In genomic region chr3:71129611-71130515, GRCh38 we compare ENCODE assay signal across 8 cellular contexts.
DNase-seq lines count a peak whose midpoint lies in the region; ATAC-seq and TF ChIP-seq lines count a peak whose summit lies in the region.

No MANE protein-coding gene starts in this region.

- POLR2A ChIA-PET in SK-N-SH (lab: Yijun Ruan, JAX) = no interaction called here

- H3K27me3 ChIP-seq in SK-N-SH (ENCODE audit: insufficient read depth) (no peaks in the 10 kb centered on the region), duodenal mucosa (ENCODE audit: control insufficient read depth in 1 of 2, insufficient read depth in 2 of 2, low read length in 2 of 2) (no peaks in the 10 kb centered on the region), uterus (no peaks in the 10 kb centered on the region)

- TF ChIP-seq RAD21 in SK-N-SH (IDR thresholded peaks at IDR 0.05; ENCODE audit: low read length) = no peak

- intact Hi-C loops in uterus (cut with DNase I; ENCODE audit: low total_unique reads) = no loop called here

- peak overlapping the region; percentile 44; the same call in 1 of the 2 replicates for H2AFZ ChIP-seq in SK-N-SH (ENCODE audit: low read depth)

- CTCF ChIA-PET in SK-N-SH (lab: Yijun Ruan, JAX) = no interaction called here

- no peak for TF ChIP-seq POLR2A in uterus (IDR thresholded peaks at IDR 0.05)

- H3K27ac ChIP-seq in SK-N-SH (ENCODE audit: low read depth in 2 of 2, low read length in 1 of 2) (peak overlapping the region; percentile 62 to 88), duodenal mucosa (ENCODE audit: low read depth, low read length) (peak overlapping the region; percentile 75), mesodermal cell (ENCODE audit: low read depth, low read length, severe bottlenecking) (peak overlapping the region; percentile 80), uterus (peak overlapping the region; percentile 78 to 96)

- H3K36me3 ChIP-seq in SK-N-SH (replicated peaks in 1 of 2; ENCODE audit: control insufficient read depth in 1 of 2, insufficient read depth in 2 of 2, low read length in 1 of 2) (peaks cover 0 to 7% of the 10 kb centered on the region in 2 experiments), duodenal mucosa (ENCODE audit: control insufficient read depth in 1 of 2, insufficient read depth in 2 of 2, low read length in 2 of 2) (no peaks in the 10 kb centered on the region), mesodermal cell (ENCODE audit: control insufficient read depth, insufficient read depth, low read length) (no peaks in the 10 kb centered on the region), uterus (no peaks in the 10 kb centered on the region)

- H3K4me2 ChIP-seq in SK-N-SH = peak overlapping the region; percentile 79

- no peaks in the 10 kb centered on the region for H4K20me1 ChIP-seq in SK-N-SH (ENCODE audit: insufficient read depth)

- peak; percentile 25 for DNase-seq in activated naive CD4-positive, alpha-beta T cell treated with Interleukin-2 at 50 U/mL for 16 hours
- no peak for DNase-seq in activated naive CD4-positive, alpha-beta T cell (lab: John Stamatoyannopoulos, UW)
- DNase-seq in SK-N-SH (no peak), uterus (no peak), cerebellar cortex (ENCODE audit: low spot score) (no peak)

- TF ChIP-seq CTCF in SK-N-SH (IDR thresholded peaks at IDR 0.05) = no peak
- no peak for TF ChIP-seq CTCF in uterus (IDR thresholded peaks at IDR 0.05)

- 41% methylated on average over 14 of the region's 14 CpGs for WGBS in SK-N-SH (ENCODE audit: low lambda C conversion rate)
- 33 to 39% methylated on average over 1 to 4 of the region's 14 CpGs for WGBS in mesodermal cell (ENCODE audit: insufficient coverage in 2 of 2), 2 experiments

- peaks cover 0 to 12% of the 10 kb centered on the region in 2 experiments; a peak in 3 of 4 replicates for H3K4me1 ChIP-seq in SK-N-SH (ENCODE audit: control insufficient read depth in 1 of 2, insufficient read depth in 2 of 2, low read depth in 1 of 2, low read length in 1 of 2)
- H3K4me1 ChIP-seq in duodenal mucosa (ENCODE audit: control insufficient read depth in 1 of 2, insufficient read depth in 2 of 2, low read length in 2 of 2) = peaks cover 49 to 59% of the 10 kb centered on the region in 2 donors
- H3K4me1 ChIP-seq in mesodermal cell (ENCODE audit: control insufficient read depth, insufficient read depth, low read length, poor library complexity, severe bottlenecking) = peaks cover 43% of the 10 kb centered on the region
- no peaks in the 10 kb centered on the region for H3K4me1 ChIP-seq in uterus

- peaks cover 7% of the 10 kb centered on the region for H3F3A ChIP-seq in SK-N-SH (replicated peaks; ENCODE audit: insufficient read depth)

- no peaks in the 10 kb centered on the region for H3K9me3 ChIP-seq in SK-N-SH
- no peaks in the 10 kb centered on the region for H3K9me3 ChIP-seq in duodenal mucosa (ENCODE audit: control insufficient read depth in 1 of 2, low read length in 2 of 2)
- no peaks in the 10 kb centered on the region for H3K9me3 ChIP-seq in mesodermal cell (ENCODE audit: control insufficient read depth, low read length)
- H3K9me3 ChIP-seq in uterus = no peaks in the 10 kb centered on the region

- no peak for ATAC-seq in HG02884 (IDR thresholded peaks at IDR 0.05; ENCODE audit: unreplicated experiment)

- H3K9ac ChIP-seq in SK-N-SH = peak overlapping the region; percentile 78
- H3K9ac ChIP-seq in duodenal mucosa (ENCODE audit: low read depth in 1 of 2, low read length in 2 of 2) = peak overlapping the region; percentile 21 to 91

- TF ChIP-seq EP300 in SK-N-SH (IDR thresholded peaks at IDR 0.05; ENCODE audit: borderline replicate concordance in 1 of 2, low read depth in 1 of 2, low read length in 1 of 2) = no peak

- H3K4me3 ChIP-seq in SK-N-SH (ENCODE audit: low read depth in 2 of 2, low read length in 1 of 2) (peak overlapping the region; percentile 42 to 57), duodenal mucosa (ENCODE audit: low read depth in 1 of 2, low read length in 2 of 2) (peak overlapping the region; percentile 71 to 86), mesodermal cell (ENCODE audit: extremely low read depth, insufficient read depth, low read length, poor library complexity, severe bottlenecking) (peak overlapping the region; percentile 38), uterus (peak overlapping the region; percentile 48 to 53)

- H3K79me2 ChIP-seq in SK-N-SH (ENCODE audit: insufficient read depth) = peaks cover 40% of the 10 kb centered on the region

- no peaks in the 10 kb centered on the region for H3K9me2 ChIP-seq in SK-N-SH

TF ChIP-seq in SK-N-SH, 30 proteins besides CTCF, POLR2A, EP300 and RAD21:
- no peak for TF ChIP-seq USF2 (IDR thresholded peaks at IDR 0.05; ENCODE audit: borderline replicate concordance, low read depth, low read length)
- no peak for TF ChIP-seq SIN3A (IDR thresholded peaks at IDR 0.05; ENCODE audit: borderline replicate concordance, low read depth, low read length)
- TF ChIP-seq RXRA (IDR thresholded peaks at IDR 0.05; ENCODE audit: borderline replicate concordance, low read depth) = no peak
